ENCODE assay signal across 8 cellular contexts in genomic region chr3:181709537-181710279, GRCh38. TPM values are rescaled to one million over a fixed set of nuclear protein-coding genes. Genes with fewer than 3 reads are reported as not detected.
A peak's percentile ranks its signal among the peaks of the same experiment; 100 is the strongest.
DNase-seq lines count a peak whose midpoint lies in the region; ATAC-seq and TF ChIP-seq lines count a peak whose summit lies in the region.

No MANE protein-coding gene starts in this region.

- H3K4me3 ChIP-seq in HCT116 (replicated peaks in 1 of 2; ENCODE audit: low read depth in 1 of 2, low read length in 2 of 2) (peak overlapping the region; percentile 21 to 26), choroid plexus epithelial cell (ENCODE audit: low read depth, low read length) (no peak overlapping the region), lower lobe of right lung (no peak overlapping the region)

- no TSS peak for BruUV-seq in HCT116 (replicated peaks; lab: Mats Ljungman, UMichigan)

- TF ChIP-seq POLR2A in HCT116 (IDR thresholded peaks at IDR 0.05; ENCODE audit: borderline replicate concordance, extremely low read depth, insufficient read depth, insufficient read length), result no peak

- peak; percentile 49 to 78 (median 75) for TF ChIP-seq CTCF in HCT116 (IDR thresholded peaks at IDR 0.05 in 2 of 3, conservative IDR thresholded peaks at IDR 0.05 in 1 of 3; ENCODE audit: borderline replicate concordance in 1 of 3, insufficient read depth in 1 of 3, low read depth in 2 of 3, low read length in 2 of 3)
- TF ChIP-seq CTCF in VCaP (conservative IDR thresholded peaks at IDR 0.05), result peak; percentile 93
- peak; percentile 82 for TF ChIP-seq CTCF in choroid plexus epithelial cell (conservative IDR thresholded peaks at IDR 0.05; ENCODE audit: low read depth, low read length)
- TF ChIP-seq CTCF in lower lobe of right lung (IDR thresholded peaks at IDR 0.05), result peak; percentile 72

- peak; percentile 60 for ATAC-seq in HCT116
- ATAC-seq in lower lobe of right lung, result peak in 1 of 2 donors; percentile 64

- CTCF ChIA-PET in HCT116 (lab: Charles Lee), result no interaction called here

- POLR2A ChIA-PET in HCT116 (lab: Charles Lee), result no interaction called here

- H3K36me3 ChIP-seq in HCT116 (ENCODE audit: control insufficient read depth in 1 of 2, insufficient read depth in 2 of 2, low read length in 2 of 2), result no peaks in the 10 kb centered on the region
- H3K36me3 ChIP-seq in lower lobe of right lung, result no peaks in the 10 kb centered on the region

- DNase-seq in DMS114 treated with DMSO at 0.1 percent for 48 hours (lab: John Stamatoyannopoulos, UW; ENCODE audit: unreplicated experiment), result peak; percentile 60
- peak; percentile 29 for DNase-seq in HCT116 (ENCODE audit: low read depth, low spot score)
- DNase-seq in NCI-H2081 (lab: John Stamatoyannopoulos, UW), result peak; percentile 92 to 96
- DNase-seq in choroid plexus epithelial cell (ENCODE audit: low read depth), result peak; percentile 71
- DNase-seq in lower lobe of right lung, result peak; percentile 80
- DNase-seq in stimulated activated CD8-positive, alpha-beta memory T cell treated with anti-CD3 and anti-CD28 coated beads, Interleukin-4, amount 100 ng/mL, for 48 hours, result peak; percentile 88
- DNase-seq in hepatic stellate cell (ENCODE audit: low spot score), result no peak

- H3K9me2 ChIP-seq in HCT116 (ENCODE audit: insufficient read depth), result no peaks in the 10 kb centered on the region

- peak overlapping the region; percentile 68 for H3K4me2 ChIP-seq in HCT116 (ENCODE audit: low read length)

- peak overlapping the region; percentile 99 for H2AFZ ChIP-seq in HCT116 (ENCODE audit: low read depth, low read length, poor library complexity, severe bottlenecking)

- H3K9ac ChIP-seq in HCT116 (ENCODE audit: low read length), result no peak overlapping the region

- H3K27me3 ChIP-seq in HCT116 (ENCODE audit: insufficient read depth, low read length) (no peaks in the 10 kb centered on the region), lower lobe of right lung (ENCODE audit: low read depth) (peaks cover 99% of the 10 kb centered on the region)

- H3K27ac ChIP-seq in HCT116 (ENCODE audit: low read depth, low read length) (no peak overlapping the region), VCaP (no peak overlapping the region), lower lobe of right lung (no peak overlapping the region)

- H4K20me1 ChIP-seq in HCT116 (ENCODE audit: insufficient read depth), result no peaks in the 10 kb centered on the region

- H3K79me2 ChIP-seq in HCT116 (ENCODE audit: insufficient read depth, low read length), result no peaks in the 10 kb centered on the region

- RAD21 ChIA-PET in HCT116 (lab: Charles Lee; ENCODE audit: low non-redundant PET in 1 of 2, low total read pairs in 2 of 2, uncharacterized antibody in 2 of 2, unreplicated experiment in 2 of 2), result no interaction called here

- H3K4me1 ChIP-seq in HCT116 (ENCODE audit: control insufficient read depth in 1 of 2, insufficient read depth in 2 of 2, low read length in 2 of 2) (peaks cover 11 to 16% of the 10 kb centered on the region in 2 experiments; a peak in 2 of 4 replicates), lower lobe of right lung (peaks cover 25% of the 10 kb centered on the region)

- intact Hi-C loops in HCT116 (cut with micrococcal nuclease) (loop anchor here (1.0 to 10.0 kb wide), 6 partner anchors 228 to 974 kb away; no protein-coding TSS in a partner anchor), lower lobe of right lung (cut with DNase I) (loop anchor here (5.0 kb wide), 1 partner anchor 548 kb away; no protein-coding TSS in a partner anchor)

- H3K9me3 ChIP-seq in HCT116 (ENCODE audit: control insufficient read depth in 1 of 2, insufficient read depth in 1 of 2, low read depth in 1 of 2, low read length in 2 of 2) (no peaks in the 10 kb centered on the region), lower lobe of right lung (no peaks in the 10 kb centered on the region)

- peak; percentile 89 for TF ChIP-seq RAD21 in HCT116 (IDR thresholded peaks at IDR 0.05; ENCODE audit: low read depth)

TF ChIP-seq in HCT116, 20 proteins besides CTCF, POLR2A, EP300 and RAD21:
- TF ChIP-seq CBX3 (IDR thresholded peaks at IDR 0.05; ENCODE audit: low read depth) (no peak), EGR1 (IDR thresholded peaks at IDR 0.05; ENCODE audit: low read depth) (no peak), SIN3A (IDR thresholded peaks at IDR 0.05; ENCODE audit: low read depth) (no peak), ELF1 (IDR thresholded peaks at IDR 0.05; ENCODE audit: borderline replicate concordance, low read depth) (no peak)

RNA-seq across cellular contexts. Expression of gene SOX2, which starts 2.0 kb away (rescaled TPM):
- total RNA-seq in HCT116 (2021; ENCODE audit: unreplicated experiment), result 0.15 TPM
- not detected in 2 replicates for polyA plus RNA-seq in HCT116 (2012)
- 4.0 TPM for total RNA-seq in lower lobe of right lung

Comparison
In these comparisons a context has a peak if more than half of its experiments do, and no peak if none do; other contexts are left out.
1. H3K4me3 ChIP-seq: peak in HCT116 (2 of 2); none in choroid plexus epithelial cell (single experiment) and lower lobe of right lung (single experiment).
2. Peak in every context shown above with its lines, with median percentiles within 50 percentile points of each other: CTCF ChIP-seq.